10 cellular contexts compared by ENCODE assay signal in genomic region chr19:42596391-42597071, GRCh38. TPM values are rescaled to one million over a fixed set of nuclear protein-coding genes. Genes with fewer than 3 reads are reported as not detected.
DNase-seq lines count a peak whose midpoint lies in the region; ATAC-seq, FAIRE-seq and TF ChIP-seq lines count a peak whose summit lies in the region.
"Had no signal": no experiment of that assay in that cellular context is flagged by ENCODE, and none has a peak within 500 bp of the region (broad histone marks: within the 10 kb centered on the region; RNA-seq: fewer than 3 reads in every experiment).

No MANE protein-coding gene starts in this region.

- H2AFZ ChIP-seq in neural progenitor cell (replicated peaks) = no peak overlapping the region

- POLR2A ChIA-PET in activated CD4-positive, alpha-beta T cell treated with anti-CD3 and anti-CD28 coated beads, Interleukin-2, amount 10 ng/mL, durations not matched to agents 7 days and 5 days (lab: Charles Lee) = interaction anchor here (0.6 kb wide), 1 partner anchor 19 kb away, joined by 4 read pairs; no protein-coding TSS in a partner anchor

- H3K27ac Mint-ChIP-seq in activated CD4-positive, alpha-beta T cell treated with anti-CD3 and anti-CD28 coated beads, Interleukin-2, amount 10 ng/mL, durations not matched to agents 7 days and 5 days = no peak overlapping the region
- no peak overlapping the region for H3K27ac Mint-ChIP-seq in neural progenitor cell

- DNase-seq in D721Med (ENCODE audit: insufficient read length, low spot score) (no peak), HuH-7 (ENCODE audit: low spot score) (peak; percentile 58), epithelial cell of proximal tubule (ENCODE audit: low read depth) (no peak), neural progenitor cell (ENCODE audit: low spot score) (peak; percentile 54)
- DNase-seq in activated CD4-positive, alpha-beta T cell treated with anti-CD3 and anti-CD28 coated beads, Interleukin-2, amount 10 ng/mL, durations not matched to agents 7 days and 5 days = peak; percentile 31

- H3K9me3 Mint-ChIP-seq in activated CD4-positive, alpha-beta T cell treated with anti-CD3 and anti-CD28 coated beads, Interleukin-2, amount 10 ng/mL, durations not matched to agents 7 days and 5 days = no peaks in the 10 kb centered on the region
- H3K9me3 Mint-ChIP-seq in neural progenitor cell = peaks cover 2% of the 10 kb centered on the region

- no peaks in the 10 kb centered on the region for H3F3A ChIP-seq in neural progenitor cell (ENCODE audit: low read depth)

- ATAC-seq in HG03432 (IDR thresholded peaks at IDR 0.05; ENCODE audit: unreplicated experiment) (no peak), GM21367 (IDR thresholded peaks at IDR 0.05; ENCODE audit: unreplicated experiment) (no peak), HG02852 (IDR thresholded peaks at IDR 0.05; ENCODE audit: unreplicated experiment) (no peak)

- H3K4me2 ChIP-seq in neural progenitor cell = no peak overlapping the region

- CTCF ChIA-PET in activated CD4-positive, alpha-beta T cell treated with anti-CD3 and anti-CD28 coated beads, Interleukin-2, amount 10 ng/mL, durations not matched to agents 7 days and 5 days (lab: Charles Lee) = interaction anchor here (1.2 to 1.5 kb wide), 4 partner anchors 31 to 146 kb away, joined by 3 to 4 read pairs (median 4); no protein-coding TSS in a partner anchor

- H3K36me3 ChIP-seq in neural progenitor cell = no peaks in the 10 kb centered on the region

- H3K4me1 Mint-ChIP-seq in activated CD4-positive, alpha-beta T cell treated with anti-CD3 and anti-CD28 coated beads, Interleukin-2, amount 10 ng/mL, durations not matched to agents 7 days and 5 days = no peaks in the 10 kb centered on the region
- H3K4me1 Mint-ChIP-seq in neural progenitor cell = no peaks in the 10 kb centered on the region

- H3K27me3 Mint-ChIP-seq in activated CD4-positive, alpha-beta T cell treated with anti-CD3 and anti-CD28 coated beads, Interleukin-2, amount 10 ng/mL, durations not matched to agents 7 days and 5 days = peaks cover 18% of the 10 kb centered on the region
- H3K27me3 Mint-ChIP-seq in neural progenitor cell (ENCODE audit: insufficient read depth, low read depth) = peaks cover 13% of the 10 kb centered on the region

- no peak overlapping the region for H3K9ac ChIP-seq in neural progenitor cell

- H3K9me3 ChIP-seq in neural progenitor cell (ENCODE audit: low read depth) = no peaks in the 10 kb centered on the region

- TF ChIP-seq CTCF in D721Med (IDR thresholded peaks at IDR 0.05; ENCODE audit: insufficient read depth, missing control alignments) (peak; percentile 68), epithelial cell of proximal tubule (conservative IDR thresholded peaks at IDR 0.05; ENCODE audit: low read depth, low read length) (peak; percentile 85), neural progenitor cell (IDR thresholded peaks at IDR 0.05) (peak; percentile 91)

- no peak overlapping the region for H3K4me3 ChIP-seq in epithelial cell of proximal tubule (ENCODE audit: low read depth, low read length)
- H3K4me3 ChIP-seq in neural progenitor cell = no peak overlapping the region
- H3K4me3 ChIP-seq: skin epidermis had no signal

- no peak for FAIRE-seq in D721Med (lab: Jason Lieb, UNC)

- no peaks in the 10 kb centered on the region for H3K4me1 ChIP-seq in neural progenitor cell

- no peaks in the 10 kb centered on the region for H3K79me2 ChIP-seq in neural progenitor cell (ENCODE audit: low read depth)

- no peak overlapping the region for H3K27ac ChIP-seq in neural progenitor cell
- H3K27ac ChIP-seq: skin epidermis had no signal

- H3K36me3 Mint-ChIP-seq in activated CD4-positive, alpha-beta T cell treated with anti-CD3 and anti-CD28 coated beads, Interleukin-2, amount 10 ng/mL, durations not matched to agents 7 days and 5 days (ENCODE audit: low read depth) = no peaks in the 10 kb centered on the region
- H3K36me3 Mint-ChIP-seq in neural progenitor cell = no peaks in the 10 kb centered on the region

- no peaks in the 10 kb centered on the region for H4K20me1 ChIP-seq in neural progenitor cell (ENCODE audit: low read depth)

- H3K4me3 Mint-ChIP-seq in activated CD4-positive, alpha-beta T cell treated with anti-CD3 and anti-CD28 coated beads, Interleukin-2, amount 10 ng/mL, durations not matched to agents 7 days and 5 days = no peak overlapping the region
- H3K4me3 Mint-ChIP-seq in neural progenitor cell = no peak overlapping the region

- H3K27me3 ChIP-seq in neural progenitor cell = peaks cover 12% of the 10 kb centered on the region

RNA-seq across cellular contexts. Expression of gene CEACAM8, which starts 1.8 kb away (rescaled TPM):
- total RNA-seq in activated CD4-positive, alpha-beta T cell treated with anti-CD3 and anti-CD28 coated beads, Interleukin-2, amount 10 ng/mL, durations not matched to agents 7 days and 5 days = not detected
- not detected in 2 replicates for total RNA-seq in epithelial cell of proximal tubule
- not detected in 2 replicates for total RNA-seq in neural progenitor cell (ENCODE audit: low replicate concordance)
- total RNA-seq: T-helper 1 cell treated with Interleukin-12 subunit alpha and Interleukin-12 subunit beta and Interleukin-4 antibody, amounts not matched to agents 30 ng/mL and 1 ng/mL, for 36 hours had no signal

Comparison
In these comparisons a context has a peak if more than half of its experiments do, and no peak if none do; other contexts are left out.
1. DNase-seq: peak in HuH-7 (single experiment), activated CD4-positive, alpha-beta T cell treated with anti-CD3 and anti-CD28 coated beads, Interleukin-2, amount 10 ng/mL, durations not matched to agents 7 days and 5 days (single experiment) and neural progenitor cell (single experiment); none in D721Med (single experiment) and epithelial cell of proximal tubule (single experiment).
2. Peak in every context shown above with its lines, with median percentiles within 50 percentile points of each other: CTCF ChIP-seq.